Comparison of ENCODE assay signal across 27 cellular contexts in genomic region chr22:42760806-42761565, GRCh38. TPM values are rescaled to one million over a fixed set of nuclear protein-coding genes. Genes with fewer than 3 reads are reported as not detected.
DNase-seq lines count a peak whose midpoint lies in the region; ATAC-seq and TF ChIP-seq lines count a peak whose summit lies in the region.
"Had no signal": no experiment of that assay in that cellular context is flagged by ENCODE, and none has a peak within 500 bp of the region (broad histone marks: within the 10 kb centered on the region; RNA-seq: fewer than 3 reads in every experiment).

No MANE protein-coding gene starts in this region.

- H3K23ac ChIP-seq in neuronal stem cell (ENCODE audit: low read depth, low read length, poor library complexity), result peak overlapping the region; percentile 31

- TF ChIP-seq POLR2A in Peyer's patch (IDR thresholded peaks at IDR 0.05) (no peak), ovary (IDR thresholded peaks at IDR 0.05) (no peak)

- H3K27me3 Mint-ChIP-seq in activated naive CD8-positive, alpha-beta T cell treated with anti-CD3 and anti-CD28 coated beads for 36 hours, result peaks cover 16% of the 10 kb centered on the region

- TF ChIP-seq EP300 in ovary (IDR thresholded peaks at IDR 0.05), result no peak

- H3K27ac Mint-ChIP-seq in activated naive CD8-positive, alpha-beta T cell treated with anti-CD3 and anti-CD28 coated beads for 36 hours, result no peak overlapping the region
- H3K27ac Mint-ChIP-seq: activated T-cell treated with anti-CD3 and anti-CD28 coated beads, Interleukin-2, amount 50 U/mL, for 24 hours; H9; T-cell had no signal

- peak overlapping the region; percentile 83 for H3K18ac ChIP-seq in neuronal stem cell (ENCODE audit: low read length)

- no peak overlapping the region for H2BK120ac ChIP-seq in neuronal stem cell (ENCODE audit: low read depth, low read length)

- H2AFZ ChIP-seq in neuronal stem cell (ENCODE audit: low read length), result no peak overlapping the region
- H2AFZ ChIP-seq: hepatocyte had no signal

- no peaks in the 10 kb centered on the region for H3K79me1 ChIP-seq in neuronal stem cell (ENCODE audit: low read depth, low read length)

- peak overlapping the region; percentile 81 for H2AK5ac ChIP-seq in neuronal stem cell (ENCODE audit: low read depth, low read length)

- H3K36me3 ChIP-seq in Peyer's patch (no peaks in the 10 kb centered on the region), neuronal stem cell (replicated peaks in 1 of 2; ENCODE audit: control insufficient read depth in 2 of 2, insufficient read depth in 2 of 2, low read length in 2 of 2) (no peaks in the 10 kb centered on the region), ovary (no peaks in the 10 kb centered on the region), MG63 (no peaks in the 10 kb centered on the region)
- H3K36me3 ChIP-seq: esophagus squamous epithelium, SJCRH30, suprapubic skin, vagina had no signal

- no peak overlapping the region for H4K8ac ChIP-seq in neuronal stem cell (ENCODE audit: low read depth, low read length)

- H3K4me3 ChIP-seq in Peyer's patch (no peak overlapping the region), neuronal stem cell (ENCODE audit: low read length in 2 of 2) (no peak overlapping the region), ovary (no peak overlapping the region), MG63 (no peak overlapping the region)
- H3K4me3 ChIP-seq: coronary artery, esophagus squamous epithelium, hepatocyte, SJCRH30, skin epidermis, suprapubic skin, vagina had no signal

- ATAC-seq in GM19463 (IDR thresholded peaks at IDR 0.05; ENCODE audit: unreplicated experiment), result peak; percentile 74
- ATAC-seq: left lobe of liver, T-cell had no signal

- peak overlapping the region; percentile 90 for H2BK5ac ChIP-seq in neuronal stem cell (ENCODE audit: low read length)

- no peak overlapping the region for H4K91ac ChIP-seq in neuronal stem cell (ENCODE audit: low read depth, low read length, poor library complexity)

- no peaks in the 10 kb centered on the region for H3K27me3 ChIP-seq in Peyer's patch
- peaks cover 0 to 20% (median 0%) of the 10 kb centered on the region in 3 experiments for H3K27me3 ChIP-seq in neuronal stem cell (ENCODE audit: control insufficient read depth in 3 of 3, insufficient read depth in 3 of 3, low read depth in 1 of 3, low read length in 3 of 3)
- no peaks in the 10 kb centered on the region for H3K27me3 ChIP-seq in ovary
- H3K27me3 ChIP-seq in MG63, result no peaks in the 10 kb centered on the region
- H3K27me3 ChIP-seq: esophagus squamous epithelium, hepatocyte, suprapubic skin, vagina had no signal

- H3K36me3 Mint-ChIP-seq in activated naive CD8-positive, alpha-beta T cell treated with anti-CD3 and anti-CD28 coated beads for 36 hours, result no peaks in the 10 kb centered on the region
- H3K36me3 Mint-ChIP-seq: T-cell had no signal

- no peak overlapping the region for H3K4ac ChIP-seq in neuronal stem cell (ENCODE audit: low read length)

- H3K14ac ChIP-seq in neuronal stem cell (ENCODE audit: low read length), result no peak overlapping the region

- H2BK15ac ChIP-seq in neuronal stem cell (ENCODE audit: low read length), result no peak overlapping the region

- H3K9me3 ChIP-seq in Peyer's patch (no peaks in the 10 kb centered on the region), neuronal stem cell (replicated peaks in 1 of 2; ENCODE audit: control insufficient read depth in 2 of 2, insufficient read depth in 1 of 2, low read depth in 1 of 2, low read length in 2 of 2) (no peaks in the 10 kb centered on the region), ovary (no peaks in the 10 kb centered on the region), MG63 (no peaks in the 10 kb centered on the region)
- H3K9me3 ChIP-seq: esophagus squamous epithelium, SJCRH30, suprapubic skin, vagina had no signal

- TF ChIP-seq CTCF in Peyer's patch (IDR thresholded peaks at IDR 0.05), result no peak
- TF ChIP-seq CTCF in ovary (IDR thresholded peaks at IDR 0.05), result no peak

- no peak overlapping the region for H3K4me2 ChIP-seq in neuronal stem cell (ENCODE audit: insufficient read depth, low read length, poor library complexity, severe bottlenecking)
- H3K4me2 ChIP-seq: hepatocyte had no signal

- no peaks in the 10 kb centered on the region for H3K9me3 Mint-ChIP-seq in activated naive CD8-positive, alpha-beta T cell treated with anti-CD3 and anti-CD28 coated beads for 36 hours
- H3K9me3 Mint-ChIP-seq: activated T-cell treated with anti-CD3 and anti-CD28 coated beads, Interleukin-2, amount 50 U/mL, for 24 hours; H9; T-cell had no signal

- H2BK12ac ChIP-seq in neuronal stem cell (ENCODE audit: low read length), result no peak overlapping the region

- no peaks in the 10 kb centered on the region for H3K4me1 Mint-ChIP-seq in activated naive CD8-positive, alpha-beta T cell treated with anti-CD3 and anti-CD28 coated beads for 36 hours
- H3K4me1 Mint-ChIP-seq: T-cell had no signal

- no peak overlapping the region for H3K9ac ChIP-seq in neuronal stem cell (ENCODE audit: low read depth, low read length, poor library complexity)

- H3K4me3 Mint-ChIP-seq in activated naive CD8-positive, alpha-beta T cell treated with anti-CD3 and anti-CD28 coated beads for 36 hours, result no peak overlapping the region
- H3K4me3 Mint-ChIP-seq: activated T-cell treated with anti-CD3 and anti-CD28 coated beads, Interleukin-2, amount 50 U/mL, for 24 hours; H9; T-cell had no signal

- no CpG with 5 or more reads among the region's 18 CpGs for WGBS in neuronal stem cell (ENCODE audit: extremely low coverage in 2 of 2, insufficient read length in 2 of 2, insufficient replicate concordance in 1 of 2), 2 donors
- 79 to 86% (median 81%) methylated on average over 18 of the region's 18 CpGs for WGBS in ovary, 3 donors

- intact Hi-C loops in ovary (cut with DNase I), result no loop called here

- DNase-seq in D341Med (ENCODE audit: low spot score) (peak; percentile 26), Peyer's patch (peak in 2 of 3 donors; percentile 75 to 82), neuronal stem cell (ENCODE audit: low spot score) (no peak), ovary (no peak), MG63 (no peak), NCI-H1436 (lab: John Stamatoyannopoulos, UW) (no peak)
- DNase-seq in activated naive CD8-positive, alpha-beta T cell treated with anti-CD3 and anti-CD28 coated beads for 36 hours, result no peak
- DNase-seq: ACHN; activated CD4-positive, alpha-beta T cell treated with anti-CD3 and anti-CD28 coated beads for 4 hours; activated T-cell treated with anti-CD3 and anti-CD28 coated beads, Interleukin-2, amount 50 U/mL, for 24 hours; esophagus squamous epithelium; H9; mesendoderm; NCI-H446; nucleus accumbens; SJCRH30; stimulated activated CD4-positive, alpha-beta T cell treated with anti-CD3 and anti-CD28 coated beads, Interleukin-1b, Interleukin-23, amount 100 ng/mL, for 48 hours; T-cell had no signal

- H3K4me1 ChIP-seq in Peyer's patch, result no peaks in the 10 kb centered on the region
- H3K4me1 ChIP-seq in neuronal stem cell (ENCODE audit: control insufficient read depth in 2 of 2, insufficient read depth in 1 of 2, low read depth in 1 of 2, low read length in 2 of 2), result peaks cover 0 to 2% of the 10 kb centered on the region in 2 donors
- no peaks in the 10 kb centered on the region for H3K4me1 ChIP-seq in ovary (ENCODE audit: insufficient read depth)
- H3K4me1 ChIP-seq: suprapubic skin had no signal

- H3K27ac ChIP-seq in Peyer's patch (peak overlapping the region in 1 of 4 donors; percentile 18), neuronal stem cell (replicated peaks; ENCODE audit: low read length) (no peak overlapping the region), ovary (no peak overlapping the region)
- H3K27ac ChIP-seq: C4-2B, coronary artery, esophagus squamous epithelium, hepatocyte, SJCRH30, skin epidermis, suprapubic skin, vagina had no signal

RNA-seq across cellular contexts. Expression of gene A4GALT, which starts 40.3 kb away (rescaled TPM):
- 10 to 100 TPM in 2 of 4 donors, 1 to 10 TPM in 2; 6.2 to 17.3 (median 9.1) TPM for total RNA-seq in Peyer's patch
- polyA plus RNA-seq in neuronal stem cell (2013, experiment 1 of 2), result 5.5 TPM
- 5.6 TPM for polyA plus RNA-seq in neuronal stem cell (2013, experiment 2 of 2)
- under 1 TPM in 1 of 2 experiments, not detected in 1; 0.08 TPM for total RNA-seq in activated naive CD8-positive, alpha-beta T cell treated with anti-CD3 and anti-CD28 coated beads for 36 hours
- 10 to 100 TPM in 4 of 7 donors, 1 to 10 TPM in 3; 3.3 to 19.6 (median 11.7) TPM for total RNA-seq in ovary
- polyA plus RNA-seq in ovary, result 10 to 100 TPM in 1 of 2 donors, 1 to 10 TPM in 1; 2.0 to 12.1 TPM
- 9.1 and 17.9 TPM in 2 replicates for total RNA-seq in MG63 (2014; rRNA removed; shearing (Covaris generic); ENCODE audit: low replicate concordance)
- total RNA-seq: activated CD8-positive, alpha-beta memory T cell treated with anti-CD3 and anti-CD28 coated beads for 36 hours had no signal

Comparison
In these comparisons a context has a peak if more than half of its experiments do, and no peak if none do; other contexts are left out.
1. DNase-seq: peak in D341Med (single experiment) and Peyer's patch (2 of 3); none in neuronal stem cell (single experiment), activated naive CD8-positive, alpha-beta T cell treated with anti-CD3 and anti-CD28 coated beads for 36 hours (single experiment), ovary (0 of 5), MG63 (single experiment) and NCI-H1436 (single experiment).